10 cellular contexts compared by ENCODE assay signal in the genomic region with DNA sequence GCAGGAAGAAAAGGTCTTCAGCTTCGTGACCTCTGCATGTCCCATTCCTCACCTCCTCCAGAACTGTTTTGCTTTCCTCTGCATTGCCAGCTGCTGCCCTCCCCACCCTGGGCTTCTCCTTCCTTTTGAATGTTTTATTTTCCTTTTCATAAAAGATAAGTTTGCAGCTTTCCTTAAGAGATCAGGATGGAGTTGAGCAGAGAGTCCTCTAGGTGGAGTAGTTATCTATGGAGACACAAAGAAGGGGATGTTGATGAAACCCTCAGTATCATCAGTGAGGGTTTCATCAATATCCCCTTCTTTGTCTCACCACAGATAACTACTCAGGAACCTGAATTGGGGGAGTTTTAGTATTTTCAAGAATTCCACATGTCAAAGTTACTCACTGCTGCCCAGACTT. TPM values are rescaled to one million over a fixed set of nuclear protein-coding genes. Genes with fewer than 3 reads are reported as not detected.
DNase-seq lines count a peak whose midpoint lies in the region; ATAC-seq and TF ChIP-seq lines count a peak whose summit lies in the region.
"Had no signal": no experiment of that assay in that cellular context is flagged by ENCODE, and none has a peak within 500 bp of the region (broad histone marks: within the 10 kb centered on the region; RNA-seq: fewer than 3 reads in every experiment).

No MANE protein-coding gene starts in this region.

- H3K27ac Mint-ChIP-seq in activated CD4-positive, alpha-beta T cell treated with anti-CD3 and anti-CD28 coated beads for 36 hours, result no peak overlapping the region

- DNase-seq in activated CD4-positive, alpha-beta T cell treated with anti-CD3 and anti-CD28 coated beads for 36 hours, result no peak
- DNase-seq in activated CD4-positive, alpha-beta T cell treated with anti-CD3 and anti-CD28 coated beads for 4 hours, result no peak
- DNase-seq in NCI-H69 (lab: John Stamatoyannopoulos, UW) (peak; percentile 18), esophagus muscularis mucosa (ENCODE audit: extremely low spot score) (no peak), gastrocnemius medialis (no peak), NCI-H2029 treated with DMSO at 0.1 percent for 48 hours (lab: John Stamatoyannopoulos, UW) (no peak), NCI-H1048 (lab: John Stamatoyannopoulos, UW) (no peak), NCI-H128 (lab: John Stamatoyannopoulos, UW; ENCODE audit: unreplicated experiment) (no peak)
- DNase-seq: amniotic stem cell, NCI-H1694 had no signal

- in situ Hi-C loops in gastrocnemius medialis (cut with MboI; ENCODE audit: low sequenced_read_pairs in 4 of 4), result no loop called here

- peaks cover 7% of the 10 kb centered on the region for H3K27me3 Mint-ChIP-seq in activated CD4-positive, alpha-beta T cell treated with anti-CD3 and anti-CD28 coated beads for 36 hours

- no peak overlapping the region for H3K27ac ChIP-seq in esophagus muscularis mucosa (replicated peaks in 1 of 4)
- no peak overlapping the region for H3K27ac ChIP-seq in gastrocnemius medialis

- H3K4me1 Mint-ChIP-seq in activated CD4-positive, alpha-beta T cell treated with anti-CD3 and anti-CD28 coated beads for 36 hours, result no peaks in the 10 kb centered on the region

- POLR2A ChIA-PET in activated CD4-positive, alpha-beta T cell treated with anti-CD3 and anti-CD28 coated beads for 36 hours (lab: Charles Lee), result interaction anchor here (0.6 kb wide), 1 partner anchor 16 kb away, joined by 4 read pairs; no protein-coding TSS in a partner anchor

- TF ChIP-seq CTCF in esophagus muscularis mucosa (IDR thresholded peaks at IDR 0.05), result peak; percentile 36 to 56 (median 39)
- TF ChIP-seq CTCF in gastrocnemius medialis (IDR thresholded peaks at IDR 0.05 in 4 of 5, conservative IDR thresholded peaks at IDR 0.05 in 1 of 5), result peak in 3 of 5 experiments; percentile 26 to 48 (median 40)

- no peak overlapping the region for H3K4me3 ChIP-seq in esophagus muscularis mucosa
- H3K4me3 ChIP-seq in gastrocnemius medialis, result no peak overlapping the region

- WGBS in esophagus muscularis mucosa, result 63% methylated on average over 1 of the region's 1 CpG

- no peak overlapping the region for H3K4me3 Mint-ChIP-seq in activated CD4-positive, alpha-beta T cell treated with anti-CD3 and anti-CD28 coated beads for 36 hours

- TF ChIP-seq POLR2A in esophagus muscularis mucosa (IDR thresholded peaks at IDR 0.05; ENCODE audit: low read depth) (no peak), gastrocnemius medialis (IDR thresholded peaks at IDR 0.05) (no peak)

- no peaks in the 10 kb centered on the region for H3K9me3 ChIP-seq in esophagus muscularis mucosa
- H3K9me3 ChIP-seq in gastrocnemius medialis, result no peaks in the 10 kb centered on the region

- H3K4me1 ChIP-seq in esophagus muscularis mucosa, result peaks cover 0 to 10% (median 7%) of the 10 kb centered on the region in 4 donors
- peaks cover 19 to 23% of the 10 kb centered on the region in 2 donors for H3K4me1 ChIP-seq in gastrocnemius medialis

- H3K36me3 Mint-ChIP-seq in activated CD4-positive, alpha-beta T cell treated with anti-CD3 and anti-CD28 coated beads for 36 hours (ENCODE audit: low read depth), result no peaks in the 10 kb centered on the region

- intact Hi-C loops in activated CD4-positive, alpha-beta T cell treated with anti-CD3 and anti-CD28 coated beads for 36 hours (cut with DNase I, micrococcal nuclease), result loop anchor here in 1 of 2 experiments (1.0 kb wide), 1 partner anchor 270 kb away; no protein-coding TSS in a partner anchor
- intact Hi-C loops in esophagus muscularis mucosa (cut with DNase I), result no loop called here
- intact Hi-C loops in gastrocnemius medialis (cut with DNase I; ENCODE audit: low total_unique reads), result loop anchor here (5.0 kb wide), 1 partner anchor 50 kb away; no protein-coding TSS in a partner anchor

- peak; percentile 60 for ATAC-seq in activated CD4-positive, alpha-beta T cell treated with anti-CD3 and anti-CD28 coated beads for 36 hours
- no peak for ATAC-seq in gastrocnemius medialis

- CTCF ChIA-PET in activated CD4-positive, alpha-beta T cell treated with anti-CD3 and anti-CD28 coated beads for 36 hours (lab: Charles Lee), result interaction anchor here (0.7 kb wide), 1 partner anchor 1684 kb away, joined by 3 read pairs; no protein-coding TSS in a partner anchor

- H3K27me3 ChIP-seq in esophagus muscularis mucosa, result no peaks in the 10 kb centered on the region
- no peaks in the 10 kb centered on the region for H3K27me3 ChIP-seq in gastrocnemius medialis

- H3K36me3 ChIP-seq in esophagus muscularis mucosa (no peaks in the 10 kb centered on the region), gastrocnemius medialis (no peaks in the 10 kb centered on the region)

- TF ChIP-seq EP300 in esophagus muscularis mucosa (IDR thresholded peaks at IDR 0.05), result no peak

- no peaks in the 10 kb centered on the region for H3K9me3 Mint-ChIP-seq in activated CD4-positive, alpha-beta T cell treated with anti-CD3 and anti-CD28 coated beads for 36 hours (ENCODE audit: low read depth)

RNA-seq across cellular contexts. Expression of a gene that starts 19.0 kb away (rescaled TPM):
- total RNA-seq in activated CD4-positive, alpha-beta T cell treated with anti-CD3 and anti-CD28 coated beads for 36 hours, result 10 to 100 TPM; 42.3 to 62.3 TPM
- 10 to 100 TPM; 42.8 to 56.9 (median 53.8) TPM for total RNA-seq in esophagus muscularis mucosa
- total RNA-seq in gastrocnemius medialis, result 10 to 100 TPM; 17.3 to 74.7 (median 35.0) TPM
